Comparison of ENCODE assay signal across 18 cellular contexts in genomic region chr7:137351941-137352340, GRCh38. TPM values are rescaled to one million over a fixed set of nuclear protein-coding genes. Genes with fewer than 3 reads are reported as not detected.
"Had no signal": no experiment of that assay in that cellular context is flagged by ENCODE, and none has a peak within 500 bp of the region (broad histone marks: within the 10 kb centered on the region; RNA-seq: fewer than 3 reads in every experiment).

No MANE protein-coding gene starts in this region.

- H3K4me2 ChIP-seq: KMS-11 had no signal

- DNase-seq: MV-4-11, NCI-H1048, NCI-H1436, NCI-H187 treated with DMSO at 0.1 percent for 48 hours, NCI-H2081 treated with DMSO at 0.1 percent for 48 hours, NCI-H2227 treated with DMSO at 0.1 percent for 48 hours, NCI-H524, NCI-H526 treated with DMSO at 0.1 percent for 48 hours, NCI-H748 treated with DMSO at 0.1 percent for 48 hours, Right ventricle myocardium superior, RPMI8226, SIG-M5 had no signal

- FAIRE-seq: K562, RCC 7860 had no signal

- H3K9me3 ChIP-seq: SJSA1 had no signal

- H3K27ac ChIP-seq: KMS-11, SJSA1, SK-N-MC had no signal

- H3K36me3 ChIP-seq: SJSA1 had no signal

- H3K27me3 ChIP-seq: SJSA1 had no signal

- H3K9ac ChIP-seq: KMS-11 had no signal

- H3K4me1 ChIP-seq: SJSA1 had no signal

- H3K4me3 ChIP-seq: K562, SJSA1, SK-N-MC had no signal

- ATAC-seq: K562 had no signal

RNA-seq across cellular contexts. Expression of gene PTN, which starts 8.4 kb away (rescaled TPM):
- total RNA-seq: K562 had no signal
- polyA plus RNA-seq: IgD-negative memory B cell, K562 had no signal
